8 cellular contexts compared by ENCODE assay signal in the genomic region with DNA sequence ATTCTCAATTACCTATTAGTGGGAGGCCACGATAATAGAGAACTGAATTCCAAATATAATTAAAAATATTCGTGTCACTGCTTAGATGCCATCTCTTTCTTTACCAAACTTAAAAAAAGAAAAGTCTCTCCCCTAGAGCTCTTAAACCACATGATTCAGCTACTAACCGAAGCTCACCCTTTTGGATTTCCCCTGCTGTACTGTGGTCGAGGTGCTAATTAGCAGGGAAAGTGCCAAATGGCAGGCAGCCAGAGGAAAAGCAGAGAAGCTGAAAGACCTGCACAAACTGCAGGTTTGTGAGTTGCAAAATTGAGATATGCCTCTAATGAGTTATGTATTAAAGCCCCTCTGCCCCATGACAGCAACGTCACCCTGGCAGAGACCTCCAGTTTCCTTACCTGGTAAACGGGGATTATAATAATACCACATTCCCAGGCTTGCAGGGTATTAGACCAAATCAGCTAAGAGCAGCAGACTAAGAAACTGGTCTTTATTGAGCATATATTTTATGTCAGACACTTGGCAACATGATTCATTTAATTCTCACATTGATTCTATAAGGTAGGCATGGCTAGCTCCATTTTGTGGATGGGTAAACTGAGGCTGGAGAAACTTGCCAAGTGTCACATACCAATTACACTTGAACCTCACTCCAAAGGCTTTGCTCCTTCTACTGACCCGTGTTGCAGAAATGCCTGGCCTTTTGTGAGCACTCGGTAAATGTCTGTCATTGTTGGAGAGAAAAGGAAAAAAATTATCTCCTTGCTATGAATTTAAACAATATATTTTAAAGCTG.
A peak's percentile ranks its signal among the peaks of the same experiment; 100 is the strongest.
DNase-seq lines count a peak whose midpoint lies in the region; ATAC-seq, FAIRE-seq and TF ChIP-seq lines count a peak whose summit lies in the region.

No MANE protein-coding gene starts in this region.

- H3K4me3 Mint-ChIP-seq in activated naive CD8-positive, alpha-beta T cell treated with anti-CD3 and anti-CD28 coated beads for 36 hours = no peak overlapping the region
- H3K4me3 Mint-ChIP-seq in stimulated activated naive CD8-positive, alpha-beta T cell treated with anti-CD3 and anti-CD28 coated beads, Interleukin-15, Interleukin-2, amounts not matched to agents 100 ng/mL and 50 ng/mL, for 24 hours = peak overlapping the region; percentile 45

- ATAC-seq in HG03378 (IDR thresholded peaks at IDR 0.05; ENCODE audit: unreplicated experiment) = peak; percentile 87
- peak; percentile 11 for ATAC-seq in mucosa of descending colon

- H3K4me1 Mint-ChIP-seq in activated naive CD8-positive, alpha-beta T cell treated with anti-CD3 and anti-CD28 coated beads for 36 hours = peaks cover 39% of the 10 kb centered on the region
- H3K4me1 Mint-ChIP-seq in stimulated activated naive CD8-positive, alpha-beta T cell treated with anti-CD3 and anti-CD28 coated beads, Interleukin-15, Interleukin-2, amounts not matched to agents 100 ng/mL and 50 ng/mL, for 24 hours (ENCODE audit: low read depth) = peaks cover 46% of the 10 kb centered on the region

- no peaks in the 10 kb centered on the region for H3K36me3 ChIP-seq in A673 (ENCODE audit: insufficient read depth, low read length, poor library complexity, severe bottlenecking)
- no peaks in the 10 kb centered on the region for H3K36me3 ChIP-seq in mucosa of descending colon (ENCODE audit: low read depth)
- H3K36me3 ChIP-seq in WERI-Rb-1 = no peaks in the 10 kb centered on the region

- H3K4me3 ChIP-seq in A673 (ENCODE audit: low read depth, low read length, poor library complexity, severe bottlenecking) (no peak overlapping the region), mucosa of descending colon (no peak overlapping the region), WERI-Rb-1 (ENCODE audit: low read depth, low read length) (no peak overlapping the region)

- peak; percentile 88 for FAIRE-seq in GM19239 (lab: Jason Lieb, UNC)

- no TSS peak for BruUV-seq in A673 (replicated peaks; lab: Mats Ljungman, UMichigan)

- H3K36me3 Mint-ChIP-seq in activated naive CD8-positive, alpha-beta T cell treated with anti-CD3 and anti-CD28 coated beads for 36 hours = no peaks in the 10 kb centered on the region
- H3K36me3 Mint-ChIP-seq in stimulated activated naive CD8-positive, alpha-beta T cell treated with anti-CD3 and anti-CD28 coated beads, Interleukin-15, Interleukin-2, amounts not matched to agents 100 ng/mL and 50 ng/mL, for 24 hours (ENCODE audit: low read depth) = no peaks in the 10 kb centered on the region

- H3K9me3 ChIP-seq in A673 (ENCODE audit: low read depth, low read length, poor library complexity, severe bottlenecking) (no peaks in the 10 kb centered on the region), mucosa of descending colon (no peaks in the 10 kb centered on the region), WERI-Rb-1 (ENCODE audit: severe bottlenecking) (no peaks in the 10 kb centered on the region)

- H3K27me3 ChIP-seq in A673 (replicated peaks; ENCODE audit: insufficient read depth, low read depth, low read length, poor library complexity) (no peaks in the 10 kb centered on the region), WERI-Rb-1 (ENCODE audit: insufficient read depth, low read depth, severe bottlenecking) (no peaks in the 10 kb centered on the region)

- TF ChIP-seq CTCF in A673 (conservative IDR thresholded peaks at IDR 0.05; ENCODE audit: low read depth, low read length) = no peak
- TF ChIP-seq CTCF in mucosa of descending colon (IDR thresholded peaks at IDR 0.05) = no peak
- no peak for TF ChIP-seq CTCF in WERI-Rb-1 (IDR thresholded peaks at IDR 0.05; ENCODE audit: low read depth, low read length)

- DNase-seq in A673 (ENCODE audit: low spot score) (peak; percentile 75), GM19239 (ENCODE audit: insufficient read length, low spot score) (peak; percentile 28), SHP77 treated with DMSO at 0.1 percent for 48 hours (lab: John Stamatoyannopoulos, UW) (peak; percentile 6), mucosa of descending colon (peak in 1 of 3 donors; percentile 43), WERI-Rb-1 (no peak)
- peak; percentile 77 for DNase-seq in activated naive CD8-positive, alpha-beta T cell treated with anti-CD3 and anti-CD28 coated beads for 36 hours

- H3K27ac Mint-ChIP-seq in activated naive CD8-positive, alpha-beta T cell treated with anti-CD3 and anti-CD28 coated beads for 36 hours = no peak overlapping the region
- peak overlapping the region; percentile 75 for H3K27ac Mint-ChIP-seq in stimulated activated naive CD8-positive, alpha-beta T cell treated with anti-CD3 and anti-CD28 coated beads, Interleukin-15, Interleukin-2, amounts not matched to agents 100 ng/mL and 50 ng/mL, for 24 hours

- peaks cover 2% of the 10 kb centered on the region for H3K9me3 Mint-ChIP-seq in activated naive CD8-positive, alpha-beta T cell treated with anti-CD3 and anti-CD28 coated beads for 36 hours
- peaks cover 3% of the 10 kb centered on the region for H3K9me3 Mint-ChIP-seq in stimulated activated naive CD8-positive, alpha-beta T cell treated with anti-CD3 and anti-CD28 coated beads, Interleukin-15, Interleukin-2, amounts not matched to agents 100 ng/mL and 50 ng/mL, for 24 hours

- H3K27ac ChIP-seq in A673 (ENCODE audit: low read depth, low read length, poor library complexity, severe bottlenecking) = no peak overlapping the region
- no peak overlapping the region for H3K27ac ChIP-seq in WERI-Rb-1

- H3K27me3 Mint-ChIP-seq in activated naive CD8-positive, alpha-beta T cell treated with anti-CD3 and anti-CD28 coated beads for 36 hours = peaks cover 82% of the 10 kb centered on the region
- H3K27me3 Mint-ChIP-seq in stimulated activated naive CD8-positive, alpha-beta T cell treated with anti-CD3 and anti-CD28 coated beads, Interleukin-15, Interleukin-2, amounts not matched to agents 100 ng/mL and 50 ng/mL, for 24 hours = peaks cover 83% of the 10 kb centered on the region

- CTCF ChIA-PET in A673 (lab: Charles Lee) = no interaction called here

- H3K4me1 ChIP-seq in A673 (ENCODE audit: insufficient read depth, low read length, poor library complexity, severe bottlenecking) (peaks cover 20% of the 10 kb centered on the region), mucosa of descending colon (ENCODE audit: low read depth) (no peaks in the 10 kb centered on the region)

- POLR2A ChIA-PET in A673 (lab: Charles Lee; ENCODE audit: low non-redundant PET) = no interaction called here

- intact Hi-C loops in A673 (cut with micrococcal nuclease; ENCODE audit: unreplicated experiment) (no loop called here), mucosa of descending colon (cut with DNase I, micrococcal nuclease) (no loop called here)
